8 cellular contexts compared by ENCODE assay signal in the genomic region with DNA sequence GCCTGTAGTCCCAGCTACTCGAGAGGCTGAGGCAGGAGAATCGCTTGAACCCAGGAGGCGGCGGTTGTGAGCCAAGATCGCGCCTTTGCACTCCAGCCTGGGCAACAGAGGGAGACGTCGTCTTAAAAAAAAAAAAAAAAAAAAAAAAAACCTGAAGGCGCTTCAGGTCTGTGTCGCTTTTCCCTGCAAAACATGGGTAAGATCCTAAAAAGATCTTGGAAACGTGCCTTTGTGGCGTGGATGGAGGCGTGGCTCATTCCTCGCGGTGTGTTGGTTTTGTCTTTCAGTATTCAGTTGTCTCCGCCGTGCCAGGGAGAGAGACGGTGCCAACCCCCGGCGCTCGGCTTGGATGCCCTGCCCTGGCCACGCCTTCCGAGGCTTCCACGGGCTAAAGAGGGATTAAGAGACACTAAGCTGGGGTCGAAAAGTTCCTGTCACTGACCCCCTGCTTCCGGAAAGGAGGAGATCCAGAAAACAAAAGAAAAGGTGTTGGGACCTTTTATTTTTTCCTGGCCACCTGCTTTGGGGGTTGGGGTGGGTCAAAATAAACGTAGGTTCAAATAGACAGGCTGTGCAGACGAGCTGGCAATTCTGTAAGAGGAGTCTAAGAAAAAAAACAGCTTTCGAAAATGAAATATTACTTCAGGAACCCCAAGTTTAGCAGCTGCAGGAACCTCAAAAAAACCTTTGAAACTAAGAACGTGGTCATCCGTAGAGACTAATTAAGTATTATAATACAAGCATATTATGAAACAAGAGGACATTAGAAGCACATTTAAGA. TPM values are rescaled to one million over a fixed set of nuclear protein-coding genes. Genes with fewer than 3 reads are reported as not detected.
DNase-seq lines count a peak whose midpoint lies in the region; ATAC-seq and TF ChIP-seq lines count a peak whose summit lies in the region.

No MANE protein-coding gene starts in this region.

- no peak for TF ChIP-seq EP300 in tibial nerve (IDR thresholded peaks at IDR 0.05)

- no peaks in the 10 kb centered on the region for H3K36me3 ChIP-seq in effector memory CD4-positive, alpha-beta T cell (ENCODE audit: control insufficient read depth, insufficient read depth, low read length)
- no peaks in the 10 kb centered on the region for H3K36me3 ChIP-seq in mucosa of descending colon (ENCODE audit: low read depth)
- no peaks in the 10 kb centered on the region for H3K36me3 ChIP-seq in tibial nerve

- H3K9me3 ChIP-seq in effector memory CD4-positive, alpha-beta T cell (ENCODE audit: control insufficient read depth, low read length), result no peaks in the 10 kb centered on the region
- H3K9me3 ChIP-seq in mucosa of descending colon, result no peaks in the 10 kb centered on the region
- no peaks in the 10 kb centered on the region for H3K9me3 ChIP-seq in tibial nerve

- intact Hi-C loops in activated B cell treated with CpG ODN at 0.5 μM for 24 hours (cut with micrococcal nuclease), result loop anchor here (1.0 to 5.0 kb wide), 5 partner anchors 39 to 1837 kb away; a partner anchor contains a TSS
- intact Hi-C loops in mucosa of descending colon (cut with DNase I, micrococcal nuclease), result no loop called here

- H3K36me3 Mint-ChIP-seq in activated B cell treated with CpG ODN at 0.5 μM for 24 hours (ENCODE audit: low read depth), result peaks cover 12% of the 10 kb centered on the region

- no peak for TF ChIP-seq POLR2A in tibial nerve (IDR thresholded peaks at IDR 0.05)

- peaks cover 30% of the 10 kb centered on the region for H3K4me1 Mint-ChIP-seq in activated B cell treated with CpG ODN at 0.5 μM for 24 hours

- no peaks in the 10 kb centered on the region for H3K9me3 Mint-ChIP-seq in activated B cell treated with CpG ODN at 0.5 μM for 24 hours

- no peak overlapping the region for H3K27ac ChIP-seq in effector memory CD4-positive, alpha-beta T cell (ENCODE audit: insufficient read depth, low read length, poor library complexity, severe bottlenecking)
- no peak overlapping the region for H3K27ac ChIP-seq in tibial nerve

- DNase-seq in AG20443 (ENCODE audit: low spot score), result peak; percentile 63
- peak; percentile 17 for DNase-seq in GM19238 (ENCODE audit: insufficient read length, low spot score)
- peak; percentile 40 for DNase-seq in NCI-H146 treated with DMSO at 0.1 percent for 48 hours (lab: John Stamatoyannopoulos, UW; ENCODE audit: unreplicated experiment)
- peak; percentile 23 for DNase-seq in activated B cell treated with CpG ODN at 0.5 μM for 24 hours
- no peak for DNase-seq in effector memory CD4-positive, alpha-beta T cell
- DNase-seq in mucosa of descending colon, result peak; percentile 79 to 81 (median 80)
- peak in 1 of 2 donors; percentile 25 for DNase-seq in tibial nerve (ENCODE audit: low spot score in 2 of 2)
- DNase-seq in occipital lobe (lab: John Stamatoyannopoulos, UW), result no peak

- H3K4me3 Mint-ChIP-seq in activated B cell treated with CpG ODN at 0.5 μM for 24 hours, result peak overlapping the region; percentile 96

- TF ChIP-seq CTCF in activated B cell treated with CpG ODN at 0.5 μM for 24 hours (IDR thresholded peaks at IDR 0.05), result no peak
- TF ChIP-seq CTCF in mucosa of descending colon (IDR thresholded peaks at IDR 0.05), result no peak
- no peak for TF ChIP-seq CTCF in tibial nerve (IDR thresholded peaks at IDR 0.05)

- H3K27me3 ChIP-seq in effector memory CD4-positive, alpha-beta T cell (replicated peaks; ENCODE audit: control insufficient read depth, insufficient read depth, low read length, poor library complexity, severe bottlenecking), result no peaks in the 10 kb centered on the region
- peaks cover 0 to 21% of the 10 kb centered on the region in 2 donors for H3K27me3 ChIP-seq in tibial nerve

- POLR2A ChIA-PET in activated B cell treated with CpG ODN at 0.5 μM for 24 hours (lab: Charles Lee), result interaction anchor here (0.7 to 1.0 kb wide), 3 partner anchors 18 to 149 kb away, joined by 4 to 9 read pairs (median 4); a partner anchor contains a TSS

- peak overlapping the region; percentile 85 for H3K4me3 ChIP-seq in effector memory CD4-positive, alpha-beta T cell (ENCODE audit: insufficient read depth, low read depth, low read length, poor library complexity, severe bottlenecking)
- H3K4me3 ChIP-seq in mucosa of descending colon (no peak overlapping the region), tibial nerve (peak overlapping the region; percentile 43 to 72 (median 63))

- CTCF ChIA-PET in activated B cell treated with CpG ODN at 0.5 μM for 24 hours (lab: Charles Lee), result no interaction called here

- WGBS in tibial nerve, 2 donors, result 3% methylated on average over 31 of the region's 31 CpGs

- H3K27ac Mint-ChIP-seq in activated B cell treated with CpG ODN at 0.5 μM for 24 hours, result peak overlapping the region; percentile 90

- no peaks in the 10 kb centered on the region for H3K27me3 Mint-ChIP-seq in activated B cell treated with CpG ODN at 0.5 μM for 24 hours

- ATAC-seq in activated B cell treated with CpG ODN at 0.5 μM for 24 hours (ENCODE audit: low read depth) (no peak), mucosa of descending colon (peak; percentile 31)

- peaks cover 5% of the 10 kb centered on the region for H3K4me1 ChIP-seq in effector memory CD4-positive, alpha-beta T cell (ENCODE audit: control insufficient read depth, insufficient read depth, low read length, poor library complexity, severe bottlenecking)
- H3K4me1 ChIP-seq in mucosa of descending colon (ENCODE audit: low read depth) (no peaks in the 10 kb centered on the region), tibial nerve (peaks cover 0 to 30% (median 12%) of the 10 kb centered on the region in 4 donors)

RNA-seq across cellular contexts. Expression of a gene that starts 1.1 kb away (rescaled TPM):
- total RNA-seq in activated B cell treated with CpG ODN at 0.5 μM for 24 hours (20.5 and 21.9 TPM in 2 replicates), mucosa of descending colon (10 to 100 TPM; 13.2 to 32.7 (median 31.6) TPM), tibial nerve (10 to 100 TPM in 1 of 4 donors, 1 to 10 TPM in 3; 3.7 to 15.5 (median 5.6) TPM), occipital lobe (22.6 TPM)

Comparison
In these comparisons a context has a peak if more than half of its experiments do, and no peak if none do; other contexts are left out.
1. DNase-seq: peak in AG20443 (single experiment), GM19238 (single experiment), NCI-H146 treated with DMSO at 0.1 percent for 48 hours (single experiment), activated B cell treated with CpG ODN at 0.5 μM for 24 hours (single experiment) and mucosa of descending colon (3 of 3); none in effector memory CD4-positive, alpha-beta T cell (0 of 3) and occipital lobe (single experiment).